ENCODE assay signal across 9 cellular contexts in the genomic region with DNA sequence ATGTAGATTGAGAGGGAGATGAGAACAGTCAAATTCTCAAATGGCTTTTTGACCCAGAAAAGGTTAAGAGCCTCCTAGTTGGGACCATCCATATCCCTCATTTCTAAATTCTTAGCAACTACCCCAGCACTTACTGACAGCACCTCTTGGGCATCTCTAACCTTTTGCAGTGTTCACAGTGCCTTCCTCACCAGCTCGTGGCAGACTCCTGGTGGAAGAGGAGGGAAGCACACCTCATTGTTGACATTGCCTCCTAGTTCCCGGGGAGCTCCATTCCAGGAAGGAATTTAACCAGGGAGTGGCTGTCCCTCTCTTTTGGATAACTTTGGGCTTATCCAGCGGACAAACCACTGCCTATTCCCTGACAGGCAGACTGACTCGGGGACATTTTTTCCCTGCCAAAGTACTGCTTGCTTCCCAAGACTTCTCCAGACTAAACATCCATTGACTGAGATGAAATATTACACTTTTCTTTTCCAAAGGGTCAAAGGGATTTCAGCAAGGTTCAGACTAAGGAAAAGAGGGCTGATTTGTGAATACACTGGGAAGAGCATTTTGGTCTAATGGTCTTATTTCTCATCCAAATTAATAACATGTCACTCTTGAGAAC. TPM values are rescaled to one million over a fixed set of nuclear protein-coding genes. Genes with fewer than 3 reads are reported as not detected.
A peak's percentile ranks its signal among the peaks of the same experiment; 100 is the strongest.
DNase-seq lines count a peak whose midpoint lies in the region; ATAC-seq and TF ChIP-seq lines count a peak whose summit lies in the region.
"Had no signal": no experiment of that assay in that cellular context is flagged by ENCODE, and none has a peak within 500 bp of the region (broad histone marks: within the 10 kb centered on the region; RNA-seq: fewer than 3 reads in every experiment).

No MANE protein-coding gene starts in this region.

- DNase-seq in Caco-2, result peak; percentile 85 to 86
- DNase-seq in H9, result peak; percentile 86
- peak; percentile 24 for DNase-seq in NCI-H2196 treated with DMSO at 0.1 percent for 48 hours (lab: John Stamatoyannopoulos, UW; ENCODE audit: unreplicated experiment)
- DNase-seq in activated CD4-positive, alpha-beta T cell treated with anti-CD3 and anti-CD28 coated beads for 1 hour, result peak; percentile 25
- DNase-seq in coronary artery (ENCODE audit: low spot score), result peak; percentile 72
- DNase-seq in lower lobe of right lung, result peak; percentile 55
- DNase-seq in stimulated activated CD8-positive, alpha-beta memory T cell treated with anti-CD3 and anti-CD28 coated beads, Interleukin-7, amount 100 ng/mL, for 1 hour (ENCODE audit: low read depth in 2 of 2), result peak; percentile 5 to 27

- H4K8ac ChIP-seq in H9 (replicated peaks; ENCODE audit: insufficient read length, low read depth, low read length), result no peak overlapping the region

- no peak overlapping the region for H2BK20ac ChIP-seq in H9 (ENCODE audit: low read depth, low read length, poor library complexity, severe bottlenecking)

- H3K36me3 ChIP-seq in Caco-2 (ENCODE audit: control insufficient read depth, insufficient read depth, low read length) (no peaks in the 10 kb centered on the region), lower lobe of right lung (no peaks in the 10 kb centered on the region)

- no peak overlapping the region for H3K23ac ChIP-seq in H9 (ENCODE audit: insufficient read length, low read depth, low read length)

- no peak overlapping the region for H3K4ac ChIP-seq in H9 (ENCODE audit: low read depth, low read length)

- POLR2A ChIA-PET in Caco-2 (lab: Charles Lee), result interaction anchor here (0.6 to 1.6 kb wide), 5 partner anchors 21 to 154 kb away, joined by 3 to 6 read pairs (median 3); partner anchors contain the start of gene OXA1L

- WGBS in H9 (ENCODE audit: extremely low coverage, insufficient read length, low lambda C conversion rate), result no CpG with 5 or more reads among the region's 4 CpGs

- no peak overlapping the region for H2BK5ac ChIP-seq in H9 (ENCODE audit: insufficient read length, low read length)

- no peak overlapping the region for H2BK12ac ChIP-seq in H9 (ENCODE audit: insufficient read length, low read depth, low read length)

- BruUV-seq in Caco-2 (replicated peaks; lab: Mats Ljungman, UMichigan), result no TSS peak

- H3K4me2 ChIP-seq in H9 (ENCODE audit: insufficient read depth, insufficient read length, low read length), result no peak overlapping the region

- no peak overlapping the region for H3K27ac ChIP-seq in H9 (ENCODE audit: insufficient read length, low read depth, low read length)
- H3K27ac ChIP-seq in coronary artery, result no peak overlapping the region
- no peak overlapping the region for H3K27ac ChIP-seq in lower lobe of right lung
- H3K27ac ChIP-seq: SK-N-MC had no signal

- no peaks in the 10 kb centered on the region for H3K79me2 ChIP-seq in H9 (ENCODE audit: insufficient read depth, low read length)

- no peaks in the 10 kb centered on the region for H3K23me2 ChIP-seq in H9 (ENCODE audit: insufficient read length, low read depth, low read length, poor library complexity, severe bottlenecking)

- H3K4me3 ChIP-seq in Caco-2 (ENCODE audit: low read depth, low read length) (no peak overlapping the region), coronary artery (no peak overlapping the region), lower lobe of right lung (no peak overlapping the region)
- H3K4me3 ChIP-seq: SK-N-MC had no signal

- H2BK15ac ChIP-seq in H9 (ENCODE audit: low read depth, low read length), result no peak overlapping the region

- H3K27ac Mint-ChIP-seq in Caco-2 (ENCODE audit: unreplicated experiment) (peak overlapping the region; percentile 68), H9 (no peak overlapping the region)

- H2BK120ac ChIP-seq in H9 (ENCODE audit: low read depth, low read length, poor library complexity, severe bottlenecking), result no peak overlapping the region

- H3T11ph ChIP-seq in H9 (ENCODE audit: low read length), result no peak overlapping the region

- H3K27me3 ChIP-seq in Caco-2 (replicated peaks; ENCODE audit: control insufficient read depth, insufficient read depth, low read length), result no peaks in the 10 kb centered on the region
- H3K27me3 ChIP-seq in H9 (ENCODE audit: insufficient read depth, low read length), result no peaks in the 10 kb centered on the region
- no peaks in the 10 kb centered on the region for H3K27me3 ChIP-seq in lower lobe of right lung (ENCODE audit: low read depth)

- H3K4me1 Mint-ChIP-seq in Caco-2 (ENCODE audit: low read depth, unreplicated experiment) (peaks cover 12% of the 10 kb centered on the region), H9 (peaks cover 3 to 8% of the 10 kb centered on the region in 2 experiments)

- H4K5ac ChIP-seq in H9 (ENCODE audit: insufficient read length, low read depth, low read length), result no peak overlapping the region

- no peaks in the 10 kb centered on the region for H3K79me1 ChIP-seq in H9 (ENCODE audit: insufficient read depth, low read depth, low read length, poor library complexity, severe bottlenecking)

- H3K4me3 Mint-ChIP-seq in Caco-2 (ENCODE audit: unreplicated experiment) (no peak overlapping the region), H9 (no peak overlapping the region)

- peak overlapping the region; percentile 93 for H2AFZ ChIP-seq in H9 (ENCODE audit: low read length)

- H3K36me3 Mint-ChIP-seq in Caco-2 (ENCODE audit: insufficient read depth, unreplicated experiment) (peaks cover 5% of the 10 kb centered on the region), H9 (ENCODE audit: insufficient read depth in 1 of 3, low read depth in 3 of 3) (no peaks in the 10 kb centered on the region)

- H3K9me3 ChIP-seq in Caco-2 (no peaks in the 10 kb centered on the region), H9 (ENCODE audit: control insufficient read depth, low read depth, low read length) (no peaks in the 10 kb centered on the region), lower lobe of right lung (no peaks in the 10 kb centered on the region)

- TF ChIP-seq CTCF in Caco-2 (IDR thresholded peaks at IDR 0.05; ENCODE audit: insufficient read depth in 1 of 2, low read depth in 1 of 2, low read length in 1 of 2, severe bottlenecking in 1 of 2, unreplicated experiment in 1 of 2) (peak; percentile 80 to 91), H9 (conservative IDR thresholded peaks at IDR 0.05) (peak; percentile 84), coronary artery (IDR thresholded peaks at IDR 0.05) (peak; percentile 56), lower lobe of right lung (IDR thresholded peaks at IDR 0.05) (peak; percentile 85)

- no peak overlapping the region for H4K91ac ChIP-seq in H9 (ENCODE audit: insufficient read length, low read depth, low read length)

- H3K9me3 Mint-ChIP-seq in Caco-2 (ENCODE audit: unreplicated experiment) (no peaks in the 10 kb centered on the region), H9 (no peaks in the 10 kb centered on the region)

- H3K14ac ChIP-seq in H9 (ENCODE audit: insufficient read depth, low read length), result no peak overlapping the region

- H3K18ac ChIP-seq in H9 (ENCODE audit: insufficient read length, low read depth, low read length), result no peak overlapping the region

- H2AK5ac ChIP-seq in H9 (ENCODE audit: insufficient read length, low read length), result no peak overlapping the region

- no peak overlapping the region for H3K56ac ChIP-seq in H9 (ENCODE audit: insufficient read length, low read depth, low read length)

- H3K27me3 Mint-ChIP-seq in Caco-2 (ENCODE audit: insufficient read depth, unreplicated experiment) (no peaks in the 10 kb centered on the region), H9 (ENCODE audit: low read depth) (no peaks in the 10 kb centered on the region; the same call in 1 of the 2 replicates)

- peaks cover 31% of the 10 kb centered on the region for H3K4me1 ChIP-seq in Caco-2
- H3K4me1 ChIP-seq in H9 (ENCODE audit: insufficient read depth, low read length), result no peaks in the 10 kb centered on the region
- no peaks in the 10 kb centered on the region for H3K4me1 ChIP-seq in lower lobe of right lung

- no peak overlapping the region for H3K9ac ChIP-seq in H9 (ENCODE audit: extremely low read depth, insufficient read length, low read length)

- CTCF ChIA-PET in Caco-2 (lab: Charles Lee), result interaction anchor here (0.6 to 3.7 kb wide), 19 partner anchors 9 to 264 kb away, joined by 3 to 113 read pairs (median 6); partner anchors contain the start of genes DAD1, LRP10, OR6J1 and OXA1L

- no peaks in the 10 kb centered on the region for H4K20me1 ChIP-seq in H9 (ENCODE audit: control insufficient read depth, insufficient read depth, insufficient read length)

- intact Hi-C loops in Caco-2 (cut with micrococcal nuclease; ENCODE audit: unreplicated experiment) (loop anchor here (1.0 to 2.0 kb wide), 3 partner anchors 54 to 96 kb away; partner anchors contain the start of gene ABHD4), lower lobe of right lung (cut with DNase I) (loop anchor here (10.0 kb wide), 2 partner anchors 88 to 202 kb away; no protein-coding TSS in a partner anchor)

- ATAC-seq in lower lobe of right lung, result peak; percentile 88 to 93
- ATAC-seq in HG03108 (IDR thresholded peaks at IDR 0.05; ENCODE audit: unreplicated experiment), result no peak

RNA-seq across cellular contexts. Expression of gene OR6J1, which starts 9.0 kb away (rescaled TPM):
- total RNA-seq in Caco-2 (2022) (0.16 and 0.18 TPM in 2 replicates), H9 (2021) (not detected in 2 replicates), lower lobe of right lung (not detected)

RNA-seq across cellular contexts. Expression of gene ABHD4, which starts 55.0 kb away (rescaled TPM):
- 64.5 and 73.5 TPM in 2 replicates for total RNA-seq in Caco-2 (2022)
- 21.8 and 23.5 TPM in 2 replicates for total RNA-seq in H9 (2021)
- 28.5 TPM for total RNA-seq in lower lobe of right lung

Comparison
In these comparisons a context has a peak if more than half of its experiments do, and no peak if none do; other contexts are left out.
1. DNase-seq: peak in every context shown above with its lines; median percentile 86 in H9; 86 in Caco-2; 72 in coronary artery; 55 in lower lobe of right lung; 25 in activated CD4-positive, alpha-beta T cell treated with anti-CD3 and anti-CD28 coated beads for 1 hour; 24 in NCI-H2196 treated with DMSO at 0.1 percent for 48 hours; 16 in stimulated activated CD8-positive, alpha-beta memory T cell treated with anti-CD3 and anti-CD28 coated beads, Interleukin-7, amount 100 ng/mL, for 1 hour.